In genomic region chr7:2821161-2821841, GRCh38 we compare ENCODE assay signal across 8 cellular contexts. TPM values are rescaled to one million over a fixed set of nuclear protein-coding genes. Genes with fewer than 3 reads are reported as not detected.
DNase-seq lines count a peak whose midpoint lies in the region; ATAC-seq and TF ChIP-seq lines count a peak whose summit lies in the region.

No MANE protein-coding gene starts in this region.

- no peaks in the 10 kb centered on the region for H3K9me3 Mint-ChIP-seq in activated T-cell treated with anti-CD3 and anti-CD28 coated beads, Interleukin-2, amount 50 U/mL, for 72 hours
- H3K9me3 Mint-ChIP-seq in natural killer cell treated with Interleukin-12 subunit alpha and Interleukin-12 subunit beta and Interleukin-15 and Interleukin-18, amount 100 ng/mL, for 72 hours: no peaks in the 10 kb centered on the region

- peaks cover 0 to 14% (median 8%) of the 10 kb centered on the region in 4 donors for H3K4me1 ChIP-seq in Peyer's patch
- peaks cover 21% of the 10 kb centered on the region for H3K4me1 ChIP-seq in suprapubic skin

- H3K27ac Mint-ChIP-seq in activated T-cell treated with anti-CD3 and anti-CD28 coated beads, Interleukin-2, amount 50 U/mL, for 72 hours: peak overlapping the region; percentile 62
- no peak overlapping the region for H3K27ac Mint-ChIP-seq in natural killer cell treated with Interleukin-12 subunit alpha and Interleukin-12 subunit beta and Interleukin-15 and Interleukin-18, amount 100 ng/mL, for 72 hours

- TF ChIP-seq CTCF in Peyer's patch (IDR thresholded peaks at IDR 0.05) (no peak), suprapubic skin (IDR thresholded peaks at IDR 0.05) (no peak)

- no peak for DNase-seq in activated T-cell treated with anti-CD3 and anti-CD28 coated beads, Interleukin-2, amount 50 U/mL, for 72 hours
- DNase-seq in activated T-cell treated with anti-CD3 and anti-CD28 coated beads, Interleukin-2, amount 50 U/mL, for 1 hour: no peak
- peak in 1 of 3 donors; percentile 45 for DNase-seq in Peyer's patch
- DNase-seq in hepatic stellate cell (ENCODE audit: low spot score): peak; percentile 43
- no peak for DNase-seq in suprapubic skin (ENCODE audit: low spot score in 2 of 2)
- DNase-seq in natural killer cell treated with Interleukin-12 subunit alpha and Interleukin-12 subunit beta and Interleukin-15 and Interleukin-18, amount 100 ng/mL, for 72 hours (ENCODE audit: low spot score): no peak

- H3K4me3 ChIP-seq in Peyer's patch: no peak overlapping the region
- H3K4me3 ChIP-seq in suprapubic skin: no peak overlapping the region

- H3K9me3 ChIP-seq in Peyer's patch (no peaks in the 10 kb centered on the region), suprapubic skin (no peaks in the 10 kb centered on the region)

- H3K27ac ChIP-seq in Peyer's patch: peak overlapping the region; percentile 48 to 68 (median 56)
- peak overlapping the region; percentile 30 for H3K27ac ChIP-seq in suprapubic skin

- ATAC-seq in activated T-cell treated with anti-CD3 and anti-CD28 coated beads, Interleukin-2, amount 50 U/mL, for 72 hours (replicated peaks in 1 of 2): peak; percentile 58 to 76
- ATAC-seq in HG03196 (IDR thresholded peaks at IDR 0.05; ENCODE audit: unreplicated experiment): peak; percentile 65
- no peak for ATAC-seq in natural killer cell treated with Interleukin-12 subunit alpha and Interleukin-12 subunit beta and Interleukin-15 and Interleukin-18, amount 100 ng/mL, for 72 hours
- ATAC-seq in GM21526 (IDR thresholded peaks at IDR 0.05; ENCODE audit: low FRiP score, unreplicated experiment): no peak

- H3K27me3 ChIP-seq in Peyer's patch (no peaks in the 10 kb centered on the region), suprapubic skin (no peaks in the 10 kb centered on the region)

- peaks cover 66% of the 10 kb centered on the region for H3K4me1 Mint-ChIP-seq in activated T-cell treated with anti-CD3 and anti-CD28 coated beads, Interleukin-2, amount 50 U/mL, for 72 hours (ENCODE audit: low read depth)
- peaks cover 23 to 27% of the 10 kb centered on the region in 2 donors for H3K4me1 Mint-ChIP-seq in natural killer cell treated with Interleukin-12 subunit alpha and Interleukin-12 subunit beta and Interleukin-15 and Interleukin-18, amount 100 ng/mL, for 72 hours (ENCODE audit: low read depth in 2 of 2)

- H3K27me3 Mint-ChIP-seq in activated T-cell treated with anti-CD3 and anti-CD28 coated beads, Interleukin-2, amount 50 U/mL, for 72 hours (ENCODE audit: low read depth): no peaks in the 10 kb centered on the region
- H3K27me3 Mint-ChIP-seq in natural killer cell treated with Interleukin-12 subunit alpha and Interleukin-12 subunit beta and Interleukin-15 and Interleukin-18, amount 100 ng/mL, for 72 hours: no peaks in the 10 kb centered on the region

- H3K36me3 Mint-ChIP-seq in activated T-cell treated with anti-CD3 and anti-CD28 coated beads, Interleukin-2, amount 50 U/mL, for 72 hours (ENCODE audit: insufficient read depth in 2 of 2): peaks cover 0 to 4% of the 10 kb centered on the region in 2 donors
- H3K36me3 Mint-ChIP-seq in natural killer cell treated with Interleukin-12 subunit alpha and Interleukin-12 subunit beta and Interleukin-15 and Interleukin-18, amount 100 ng/mL, for 72 hours: no peaks in the 10 kb centered on the region

- no peaks in the 10 kb centered on the region for H3K36me3 ChIP-seq in Peyer's patch
- H3K36me3 ChIP-seq in suprapubic skin: no peaks in the 10 kb centered on the region

- 50% methylated on average over 12 of the region's 12 CpGs for WGBS in suprapubic skin

- TF ChIP-seq POLR2A in Peyer's patch (IDR thresholded peaks at IDR 0.05) (no peak), suprapubic skin (IDR thresholded peaks at IDR 0.05) (no peak)

- TF ChIP-seq EP300 in suprapubic skin (IDR thresholded peaks at IDR 0.05): no peak

- peak overlapping the region in 1 of 2 donors; percentile 59 for H3K4me3 Mint-ChIP-seq in activated T-cell treated with anti-CD3 and anti-CD28 coated beads, Interleukin-2, amount 50 U/mL, for 72 hours
- H3K4me3 Mint-ChIP-seq in natural killer cell treated with Interleukin-12 subunit alpha and Interleukin-12 subunit beta and Interleukin-15 and Interleukin-18, amount 100 ng/mL, for 72 hours: no peak overlapping the region

RNA-seq across cellular contexts. Expression of gene GNA12, which starts 22.8 kb away (rescaled TPM):
- 10 to 100 TPM; 37.0 to 46.6 TPM for total RNA-seq in activated T-cell treated with anti-CD3 and anti-CD28 coated beads, Interleukin-2, amount 50 U/mL, for 72 hours
- 10 to 100 TPM; 11.0 to 68.5 (median 20.4) TPM for total RNA-seq in Peyer's patch
- total RNA-seq in suprapubic skin: 10 to 100 TPM in 3 of 4 donors, 1 to 10 TPM in 1; 9.7 to 15.0 (median 13.3) TPM
- 10 to 100 TPM; 15.5 to 27.1 TPM for total RNA-seq in natural killer cell treated with Interleukin-12 subunit alpha and Interleukin-12 subunit beta and Interleukin-15 and Interleukin-18, amount 100 ng/mL, for 72 hours

Comparison
In these comparisons a context has a peak if more than half of its experiments do, and no peak if none do; other contexts are left out.
1. ATAC-seq: peak in activated T-cell treated with anti-CD3 and anti-CD28 coated beads, Interleukin-2, amount 50 U/mL, for 72 hours (2 of 2) and HG03196 (single experiment); none in natural killer cell treated with Interleukin-12 subunit alpha and Interleukin-12 subunit beta and Interleukin-15 and Interleukin-18, amount 100 ng/mL, for 72 hours (0 of 2) and GM21526 (single experiment).